8 cellular contexts compared by ENCODE assay signal in genomic region chr4:123449780-123450179, GRCh38. TPM values are rescaled to one million over a fixed set of nuclear protein-coding genes. Genes with fewer than 3 reads are reported as not detected.
A peak's percentile ranks its signal among the peaks of the same experiment; 100 is the strongest.
DNase-seq lines count a peak whose midpoint lies in the region; ATAC-seq and TF ChIP-seq lines count a peak whose summit lies in the region.

No MANE protein-coding gene starts in this region.

- DNase-seq in EL (peak; percentile 54), KG1 (lab: John Stamatoyannopoulos, UW) (peak; percentile 19), epithelial cell of esophagus (ENCODE audit: low read depth) (peak; percentile 20), Calu3 (no peak), NCI-H1105 treated with DMSO at 0.1 percent for 48 hours (lab: John Stamatoyannopoulos, UW) (no peak), NCI-H2081 (lab: John Stamatoyannopoulos, UW) (no peak)
- DNase-seq in activated CD4-positive, CD25-positive, alpha-beta regulatory T cell treated with anti-CD3 and anti-CD28 coated beads, Interleukin-2, amount 50 U/mL, for 72 hours, result no peak

- no peak overlapping the region for H3K27ac Mint-ChIP-seq in Calu3 (ENCODE audit: unreplicated experiment)

- no peaks in the 10 kb centered on the region for H3K9me3 Mint-ChIP-seq in Calu3 (ENCODE audit: low read depth, unreplicated experiment)

- BruUV-seq in Calu3 (replicated peaks; lab: Mats Ljungman, UMichigan), result no TSS peak

- TF ChIP-seq CTCF in epithelial cell of esophagus (IDR thresholded peaks at IDR 0.05; ENCODE audit: insufficient read depth, low read depth, low read length, missing control alignments) (no peak), Calu3 (IDR thresholded peaks at IDR 0.05; ENCODE audit: unreplicated experiment) (no peak)

- peak; percentile 89 for ATAC-seq in GM21723 (IDR thresholded peaks at IDR 0.05; ENCODE audit: unreplicated experiment)

- H3K27me3 Mint-ChIP-seq in Calu3 (ENCODE audit: unreplicated experiment), result no peaks in the 10 kb centered on the region

- no peak overlapping the region for H3K4me3 Mint-ChIP-seq in Calu3 (ENCODE audit: low read depth, unreplicated experiment)

- no peak overlapping the region for H3K4me3 ChIP-seq in epithelial cell of esophagus (ENCODE audit: low read length)

- CTCF ChIA-PET in Calu3 (lab: Charles Lee), result interaction anchor here (1.0 kb wide), 1 partner anchor 13 kb away, joined by 3 read pairs; no protein-coding TSS in a partner anchor

- intact Hi-C loops in Calu3 (cut with micrococcal nuclease; ENCODE audit: unreplicated experiment), result no loop called here

- no peaks in the 10 kb centered on the region for H3K36me3 Mint-ChIP-seq in Calu3 (ENCODE audit: insufficient read depth, unreplicated experiment)

- H3K4me1 Mint-ChIP-seq in Calu3 (ENCODE audit: low read depth, unreplicated experiment), result peaks cover 14% of the 10 kb centered on the region

RNA-seq across cellular contexts. Expression of gene SPRY1, which starts 53.2 kb away (rescaled TPM):
- total RNA-seq in Calu3 (2022), result 38.5 and 45.5 TPM in 2 replicates

Comparison
In these comparisons a context has a peak if more than half of its experiments do, and no peak if none do; other contexts are left out.
1. DNase-seq: peak in EL (single experiment), KG1 (single experiment) and epithelial cell of esophagus (single experiment); none in activated CD4-positive, CD25-positive, alpha-beta regulatory T cell treated with anti-CD3 and anti-CD28 coated beads, Interleukin-2, amount 50 U/mL, for 72 hours (single experiment), Calu3 (single experiment), NCI-H1105 treated with DMSO at 0.1 percent for 48 hours (single experiment) and NCI-H2081 (0 of 2).